Comparison of ENCODE assay signal across 22 cellular contexts in the genomic region with DNA sequence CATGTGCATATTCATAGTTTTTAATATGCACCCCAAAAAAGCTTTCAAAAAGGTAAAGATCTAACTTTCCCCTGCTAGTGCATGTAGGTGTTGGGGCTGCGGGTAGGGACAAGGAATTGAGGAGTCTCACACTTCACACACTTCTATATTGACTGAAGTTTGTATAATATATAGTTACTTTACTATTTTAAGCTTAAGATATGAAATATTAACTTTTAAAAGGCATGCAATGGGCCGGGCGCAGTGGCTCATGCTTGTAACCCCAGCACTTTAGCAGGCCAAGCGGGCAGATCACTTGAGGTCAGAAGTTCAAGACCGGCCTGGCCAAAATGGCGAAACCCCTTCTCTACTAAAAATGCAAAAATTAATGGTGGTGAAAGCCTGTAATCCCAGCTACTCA.
"Had no signal": no experiment of that assay in that cellular context is flagged by ENCODE, and none has a peak within 500 bp of the region (broad histone marks: within the 10 kb centered on the region; RNA-seq: fewer than 3 reads in every experiment).

No MANE protein-coding gene starts in this region.

- H3K4me1 Mint-ChIP-seq: naive B cell had no signal

- H3K9me3 ChIP-seq: esophagus muscularis mucosa, gastroesophageal sphincter, heart right ventricle, left lung, lower lobe of right lung, mucosa of descending colon had no signal

- H3K4me3 Mint-ChIP-seq: mesothelial cell of epicardium, naive B cell had no signal

- H3K27me3 ChIP-seq: dorsolateral prefrontal cortex, esophagus muscularis mucosa, gastroesophageal sphincter, heart right ventricle, left lung had no signal

- H3K27ac Mint-ChIP-seq: naive B cell had no signal

- ATAC-seq: foreskin keratinocyte, gastroesophageal sphincter, heart right ventricle, left cardiac atrium, left lung, lower lobe of right lung, mucosa of descending colon had no signal

- DNase-seq: dermis blood vessel endothelial cell; dorsolateral prefrontal cortex; effector CD4-positive, alpha-beta T cell; effector memory CD4-positive, alpha-beta T cell; foreskin keratinocyte; heart right ventricle; hippocampal formation; left cardiac atrium; left lung; lower lobe of right lung; mesenchymal stem cell; mucosa of descending colon; naive B cell had no signal

- H3K27ac ChIP-seq: coronary artery, dorsolateral prefrontal cortex, esophagus muscularis mucosa, foreskin keratinocyte, gastroesophageal sphincter, heart right ventricle, left lung, lower lobe of right lung had no signal

- H3K9me3 Mint-ChIP-seq: mesothelial cell of epicardium, naive B cell had no signal

- H3K36me3 ChIP-seq: esophagus muscularis mucosa, gastroesophageal sphincter, heart right ventricle, left lung, lower lobe of right lung had no signal

- H3K4me3 ChIP-seq: coronary artery, dorsolateral prefrontal cortex, esophagus muscularis mucosa, gastroesophageal sphincter, heart right ventricle, left lung, lower lobe of right lung, mucosa of descending colon had no signal

- FAIRE-seq: colon, endothelial cell of umbilical vein, frontal cortex, islet of Langerhans, keratinocyte had no signal

- H3K36me3 Mint-ChIP-seq: mesothelial cell of epicardium, naive B cell had no signal
